In the genomic region with DNA sequence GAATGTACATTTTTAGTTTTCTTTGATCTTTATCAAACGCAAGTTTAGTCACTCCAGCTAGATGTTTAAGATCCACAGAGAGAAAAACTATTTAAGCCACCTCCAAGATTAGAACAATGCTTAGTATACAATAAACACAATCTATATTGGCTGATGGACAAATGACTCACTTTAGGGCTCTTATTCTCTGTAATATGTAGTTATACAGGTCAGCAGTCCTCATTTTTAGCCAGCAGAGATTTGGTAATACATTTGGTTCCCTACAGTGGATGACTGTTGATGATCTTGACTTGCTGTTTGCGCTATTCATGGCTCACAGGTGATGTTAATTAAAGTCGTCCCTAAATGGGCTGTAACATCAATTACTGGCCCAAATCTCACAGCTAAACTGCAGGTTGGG, we compare ENCODE assay signal across 29 cellular contexts. TPM values are rescaled to one million over a fixed set of nuclear protein-coding genes. Genes with fewer than 3 reads are reported as not detected.
DNase-seq lines count a peak whose midpoint lies in the region; ATAC-seq lines count a peak whose summit lies in the region.
"Had no signal": no experiment of that assay in that cellular context is flagged by ENCODE, and none has a peak within 500 bp of the region (broad histone marks: within the 10 kb centered on the region; RNA-seq: fewer than 3 reads in every experiment).

No MANE protein-coding gene starts in this region.

- DNase-seq in activated CD4-positive, alpha-beta memory T cell treated with anti-CD3 and anti-CD28 coated beads for 36 hours: no peak
- DNase-seq in activated CD4-positive, alpha-beta memory T cell treated with anti-CD3 and anti-CD28 coated beads, Interleukin-2, amount 10 ng/mL, durations not matched to agents 7 days and 5 days: no peak
- DNase-seq in T-helper 17 cell: no peak
- DNase-seq in stimulated activated effector memory CD8-positive, alpha-beta T cell treated with anti-CD3 and anti-CD28 coated beads, Interleukin-12 subunit alpha, Interleukin-12 subunit beta, amount 100 ng/mL, for 72 hours (ENCODE audit: low spot score in 2 of 2): no peak
- no peak for DNase-seq in NOMO-1 treated with DMSO at 0.1 percent for 48 hours (lab: John Stamatoyannopoulos, UW; ENCODE audit: unreplicated experiment)
- no peak for DNase-seq in neuronal stem cell (ENCODE audit: low spot score)
- DNase-seq: activated T-cell treated with anti-CD3 and anti-CD28 coated beads for 4 hours; HCEC 1CT; kidney glomerular epithelial cell; mucosa of descending colon; NCI-H1048; NCI-H1694 treated with DMSO at 0.1 percent for 48 hours; NCI-H2171 treated with DMSO at 0.1 percent for 48 hours; NCI-H524 treated with DMSO at 0.1 percent for 48 hours; psoas muscle; stimulated activated CD4-positive, alpha-beta T cell treated with anti-CD3 and anti-CD28 coated beads, Interleukin-15, amount 100 ng/mL, for 24 hours; stimulated activated CD8-positive, alpha-beta memory T cell treated with anti-CD3 and anti-CD28 coated beads, Interleukin-4, amount 100 ng/mL, for 48 hours had no signal

- H3K36me3 ChIP-seq in neuronal stem cell (replicated peaks in 1 of 2; ENCODE audit: control insufficient read depth in 2 of 2, insufficient read depth in 2 of 2, low read length in 2 of 2): no peaks in the 10 kb centered on the region
- H3K36me3 ChIP-seq: ascending aorta, neural progenitor cell, SJSA1 had no signal

- peak overlapping the region; percentile 53 for H3K27ac Mint-ChIP-seq in activated CD4-positive, alpha-beta memory T cell treated with anti-CD3 and anti-CD28 coated beads for 36 hours
- H3K27ac Mint-ChIP-seq in activated CD4-positive, alpha-beta memory T cell treated with anti-CD3 and anti-CD28 coated beads, Interleukin-2, amount 10 ng/mL, durations not matched to agents 7 days and 5 days: no peak overlapping the region
- H3K27ac Mint-ChIP-seq in T-helper 17 cell: peak overlapping the region; percentile 65
- peak overlapping the region; percentile 93 for H3K27ac Mint-ChIP-seq in stimulated activated effector memory CD8-positive, alpha-beta T cell treated with anti-CD3 and anti-CD28 coated beads, Interleukin-12 subunit alpha, Interleukin-12 subunit beta, amount 100 ng/mL, for 72 hours
- H3K27ac Mint-ChIP-seq: activated naive CD4-positive, alpha-beta T cell treated with anti-CD3 and anti-CD28 coated beads for 36 hours; B cell; neural progenitor cell had no signal

- H3K4me1 ChIP-seq in neuronal stem cell (ENCODE audit: control insufficient read depth in 2 of 2, insufficient read depth in 1 of 2, low read depth in 1 of 2, low read length in 2 of 2): peaks cover 0 to 12% of the 10 kb centered on the region in 2 donors
- H3K4me1 ChIP-seq: A549, ascending aorta, neural progenitor cell, psoas muscle, SJSA1 had no signal

- peak; percentile 10 for ATAC-seq in T-helper 17 cell
- peak; percentile 31 for ATAC-seq in stimulated activated effector memory CD8-positive, alpha-beta T cell treated with anti-CD3 and anti-CD28 coated beads, Interleukin-12 subunit alpha, Interleukin-12 subunit beta, amount 100 ng/mL, for 72 hours
- ATAC-seq in HG03342 (IDR thresholded peaks at IDR 0.05; ENCODE audit: unreplicated experiment): no peak
- ATAC-seq: A549, psoas muscle had no signal

- H3K18ac ChIP-seq in neuronal stem cell (ENCODE audit: low read length): no peak overlapping the region

- H3K9me3 Mint-ChIP-seq in activated CD4-positive, alpha-beta memory T cell treated with anti-CD3 and anti-CD28 coated beads for 36 hours: no peaks in the 10 kb centered on the region
- no peaks in the 10 kb centered on the region for H3K9me3 Mint-ChIP-seq in activated CD4-positive, alpha-beta memory T cell treated with anti-CD3 and anti-CD28 coated beads, Interleukin-2, amount 10 ng/mL, durations not matched to agents 7 days and 5 days
- peaks cover 5% of the 10 kb centered on the region for H3K9me3 Mint-ChIP-seq in stimulated activated effector memory CD8-positive, alpha-beta T cell treated with anti-CD3 and anti-CD28 coated beads, Interleukin-12 subunit alpha, Interleukin-12 subunit beta, amount 100 ng/mL, for 72 hours
- H3K9me3 Mint-ChIP-seq: activated naive CD4-positive, alpha-beta T cell treated with anti-CD3 and anti-CD28 coated beads for 36 hours; neural progenitor cell had no signal

- no CpG with 5 or more reads among the region's 3 CpGs for WGBS in neuronal stem cell (ENCODE audit: extremely low coverage in 2 of 2, insufficient read length in 2 of 2, insufficient replicate concordance in 1 of 2), 2 donors

- no peak overlapping the region for H2AK5ac ChIP-seq in neuronal stem cell (ENCODE audit: low read depth, low read length)

- H4K8ac ChIP-seq in neuronal stem cell (ENCODE audit: low read depth, low read length): no peak overlapping the region

- H3K4me1 Mint-ChIP-seq in activated CD4-positive, alpha-beta memory T cell treated with anti-CD3 and anti-CD28 coated beads for 36 hours (ENCODE audit: low read depth): peaks cover 44% of the 10 kb centered on the region
- H3K4me1 Mint-ChIP-seq in activated CD4-positive, alpha-beta memory T cell treated with anti-CD3 and anti-CD28 coated beads, Interleukin-2, amount 10 ng/mL, durations not matched to agents 7 days and 5 days: peaks cover 43% of the 10 kb centered on the region
- peaks cover 10% of the 10 kb centered on the region for H3K4me1 Mint-ChIP-seq in T-helper 17 cell
- H3K4me1 Mint-ChIP-seq in stimulated activated effector memory CD8-positive, alpha-beta T cell treated with anti-CD3 and anti-CD28 coated beads, Interleukin-12 subunit alpha, Interleukin-12 subunit beta, amount 100 ng/mL, for 72 hours: peaks cover 56% of the 10 kb centered on the region
- H3K4me1 Mint-ChIP-seq: neural progenitor cell had no signal

- no peak overlapping the region for H3K23ac ChIP-seq in neuronal stem cell (ENCODE audit: low read depth, low read length, poor library complexity)

- no peak overlapping the region for H2BK120ac ChIP-seq in neuronal stem cell (ENCODE audit: low read depth, low read length)

- H3K79me1 ChIP-seq in neuronal stem cell (ENCODE audit: low read depth, low read length): no peaks in the 10 kb centered on the region

- no peak overlapping the region for H2BK15ac ChIP-seq in neuronal stem cell (ENCODE audit: low read length)

- no peak overlapping the region for H2AFZ ChIP-seq in neuronal stem cell (ENCODE audit: low read length)
- H2AFZ ChIP-seq: neural progenitor cell had no signal

- no peaks in the 10 kb centered on the region for H3K27me3 Mint-ChIP-seq in activated CD4-positive, alpha-beta memory T cell treated with anti-CD3 and anti-CD28 coated beads for 36 hours
- H3K27me3 Mint-ChIP-seq in activated CD4-positive, alpha-beta memory T cell treated with anti-CD3 and anti-CD28 coated beads, Interleukin-2, amount 10 ng/mL, durations not matched to agents 7 days and 5 days: no peaks in the 10 kb centered on the region
- no peaks in the 10 kb centered on the region for H3K27me3 Mint-ChIP-seq in T-helper 17 cell
- H3K27me3 Mint-ChIP-seq: B cell had no signal

- H3K4me3 Mint-ChIP-seq in activated CD4-positive, alpha-beta memory T cell treated with anti-CD3 and anti-CD28 coated beads for 36 hours: no peak overlapping the region
- no peak overlapping the region for H3K4me3 Mint-ChIP-seq in activated CD4-positive, alpha-beta memory T cell treated with anti-CD3 and anti-CD28 coated beads, Interleukin-2, amount 10 ng/mL, durations not matched to agents 7 days and 5 days
- H3K4me3 Mint-ChIP-seq in T-helper 17 cell: no peak overlapping the region
- H3K4me3 Mint-ChIP-seq in stimulated activated effector memory CD8-positive, alpha-beta T cell treated with anti-CD3 and anti-CD28 coated beads, Interleukin-12 subunit alpha, Interleukin-12 subunit beta, amount 100 ng/mL, for 72 hours: peak overlapping the region; percentile 22
- H3K4me3 Mint-ChIP-seq: activated naive CD4-positive, alpha-beta T cell treated with anti-CD3 and anti-CD28 coated beads for 36 hours; B cell; neural progenitor cell had no signal

- no peak overlapping the region for H3K4me2 ChIP-seq in neuronal stem cell (ENCODE audit: insufficient read depth, low read length, poor library complexity, severe bottlenecking)
- H3K4me2 ChIP-seq: A549, neural progenitor cell had no signal

- no peaks in the 10 kb centered on the region for H3K36me3 Mint-ChIP-seq in activated CD4-positive, alpha-beta memory T cell treated with anti-CD3 and anti-CD28 coated beads for 36 hours
- H3K36me3 Mint-ChIP-seq in activated CD4-positive, alpha-beta memory T cell treated with anti-CD3 and anti-CD28 coated beads, Interleukin-2, amount 10 ng/mL, durations not matched to agents 7 days and 5 days (ENCODE audit: low read depth): peaks cover 7% of the 10 kb centered on the region
- H3K36me3 Mint-ChIP-seq in T-helper 17 cell (ENCODE audit: low read depth): no peaks in the 10 kb centered on the region
- no peaks in the 10 kb centered on the region for H3K36me3 Mint-ChIP-seq in stimulated activated effector memory CD8-positive, alpha-beta T cell treated with anti-CD3 and anti-CD28 coated beads, Interleukin-12 subunit alpha, Interleukin-12 subunit beta, amount 100 ng/mL, for 72 hours
- H3K36me3 Mint-ChIP-seq: neural progenitor cell had no signal

- H3K14ac ChIP-seq in neuronal stem cell (ENCODE audit: low read length): no peak overlapping the region

- POLR2A ChIA-PET in activated CD4-positive, alpha-beta memory T cell treated with anti-CD3 and anti-CD28 coated beads for 36 hours (lab: Charles Lee): no interaction called here
- POLR2A ChIA-PET in activated CD4-positive, alpha-beta memory T cell treated with anti-CD3 and anti-CD28 coated beads, Interleukin-2, amount 10 ng/mL, durations not matched to agents 7 days and 5 days (lab: Charles Lee): interaction anchor here (2.7 to 3.1 kb wide), 2 partner anchors 14 to 26 kb away, joined by 8 to 22 read pairs; a partner anchor contains a TSS

- H3K9ac ChIP-seq in neuronal stem cell (ENCODE audit: low read depth, low read length, poor library complexity): no peak overlapping the region
- H3K9ac ChIP-seq: neural progenitor cell had no signal

- no peak overlapping the region for H3K4ac ChIP-seq in neuronal stem cell (ENCODE audit: low read length)

- H3K27me3 ChIP-seq in neuronal stem cell (ENCODE audit: control insufficient read depth in 3 of 3, insufficient read depth in 3 of 3, low read depth in 1 of 3, low read length in 3 of 3): no peaks in the 10 kb centered on the region
- H3K27me3 ChIP-seq: ascending aorta, neural progenitor cell, SJSA1 had no signal

- no peak overlapping the region for H2BK12ac ChIP-seq in neuronal stem cell (ENCODE audit: low read length)

- H3K9me3 ChIP-seq in T-helper 17 cell (ENCODE audit: control insufficient read depth, low read length, poor library complexity, severe bottlenecking) (no peaks in the 10 kb centered on the region), neuronal stem cell (replicated peaks in 1 of 2; ENCODE audit: control insufficient read depth in 2 of 2, insufficient read depth in 1 of 2, low read depth in 1 of 2, low read length in 2 of 2) (no peaks in the 10 kb centered on the region)
- H3K9me3 ChIP-seq: A549, ascending aorta, mucosa of descending colon, psoas muscle, SJSA1 had no signal

- no peak overlapping the region for H2BK5ac ChIP-seq in neuronal stem cell (ENCODE audit: low read length)

- H3K27ac ChIP-seq in cingulate gyrus (ENCODE audit: low read depth, low read length) (peak overlapping the region; percentile 35), neuronal stem cell (replicated peaks; ENCODE audit: low read length) (no peak overlapping the region)
- H3K27ac ChIP-seq: A549, ascending aorta, neural progenitor cell, psoas muscle, SJSA1 had no signal

- no peak overlapping the region for H3K4me3 ChIP-seq in neuronal stem cell (ENCODE audit: low read length in 2 of 2)
- H3K4me3 ChIP-seq: A549, ascending aorta, lung, mucosa of descending colon, neural progenitor cell, psoas muscle, SJSA1 had no signal

- intact Hi-C loops in activated CD4-positive, alpha-beta memory T cell treated with anti-CD3 and anti-CD28 coated beads for 36 hours (cut with micrococcal nuclease): loop anchor here (1.0 kb wide), 1 partner anchor 8 kb away; no protein-coding TSS in a partner anchor

- CTCF ChIA-PET in activated CD4-positive, alpha-beta memory T cell treated with anti-CD3 and anti-CD28 coated beads for 36 hours (lab: Charles Lee): no interaction called here
- CTCF ChIA-PET in activated CD4-positive, alpha-beta memory T cell treated with anti-CD3 and anti-CD28 coated beads, Interleukin-2, amount 10 ng/mL, durations not matched to agents 7 days and 5 days (lab: Charles Lee): no interaction called here

- H4K91ac ChIP-seq in neuronal stem cell (ENCODE audit: low read depth, low read length, poor library complexity): no peak overlapping the region

RNA-seq across cellular contexts. Expression of a gene that starts 11.9 kb away (rescaled TPM):
- total RNA-seq in activated CD4-positive, alpha-beta memory T cell treated with anti-CD3 and anti-CD28 coated beads for 36 hours: 1 to 10 TPM; 3.1 to 3.8 TPM
- 1 to 10 TPM; 1.3 to 1.5 TPM for total RNA-seq in activated CD4-positive, alpha-beta memory T cell treated with anti-CD3 and anti-CD28 coated beads, Interleukin-2, amount 10 ng/mL, durations not matched to agents 7 days and 5 days
- under 1 TPM; 0.22 to 0.52 TPM for total RNA-seq in T-helper 17 cell
- not detected for polyA plus RNA-seq in neuronal stem cell (2013, experiment 1 of 2)
- not detected for polyA plus RNA-seq in neuronal stem cell (2013, experiment 2 of 2)
- total RNA-seq: ascending aorta, B cell, dermis microvascular lymphatic vessel endothelial cell, LHCN-M2, RPMI7951, SJSA1 had no signal
- polyA plus RNA-seq: A549 had no signal

RNA-seq across cellular contexts. Expression of a gene that starts 25.2 kb away (rescaled TPM):
- total RNA-seq in activated CD4-positive, alpha-beta memory T cell treated with anti-CD3 and anti-CD28 coated beads for 36 hours: 10 to 100 TPM; 49.3 to 57.7 TPM
- total RNA-seq in activated CD4-positive, alpha-beta memory T cell treated with anti-CD3 and anti-CD28 coated beads, Interleukin-2, amount 10 ng/mL, durations not matched to agents 7 days and 5 days: 10 to 100 TPM; 70.7 to 76.4 TPM
- total RNA-seq in T-helper 17 cell: 100 to 1,000 TPM in 1 of 2 donors, 10 to 100 TPM in 1; 82.4 to 104 TPM
- 0.40 TPM for polyA plus RNA-seq in neuronal stem cell (2013, experiment 1 of 2)
- 0.39 TPM for polyA plus RNA-seq in neuronal stem cell (2013, experiment 2 of 2)
- total RNA-seq: LHCN-M2 had no signal
